Comparison of ENCODE assay signal across 11 cellular contexts in the genomic region with DNA sequence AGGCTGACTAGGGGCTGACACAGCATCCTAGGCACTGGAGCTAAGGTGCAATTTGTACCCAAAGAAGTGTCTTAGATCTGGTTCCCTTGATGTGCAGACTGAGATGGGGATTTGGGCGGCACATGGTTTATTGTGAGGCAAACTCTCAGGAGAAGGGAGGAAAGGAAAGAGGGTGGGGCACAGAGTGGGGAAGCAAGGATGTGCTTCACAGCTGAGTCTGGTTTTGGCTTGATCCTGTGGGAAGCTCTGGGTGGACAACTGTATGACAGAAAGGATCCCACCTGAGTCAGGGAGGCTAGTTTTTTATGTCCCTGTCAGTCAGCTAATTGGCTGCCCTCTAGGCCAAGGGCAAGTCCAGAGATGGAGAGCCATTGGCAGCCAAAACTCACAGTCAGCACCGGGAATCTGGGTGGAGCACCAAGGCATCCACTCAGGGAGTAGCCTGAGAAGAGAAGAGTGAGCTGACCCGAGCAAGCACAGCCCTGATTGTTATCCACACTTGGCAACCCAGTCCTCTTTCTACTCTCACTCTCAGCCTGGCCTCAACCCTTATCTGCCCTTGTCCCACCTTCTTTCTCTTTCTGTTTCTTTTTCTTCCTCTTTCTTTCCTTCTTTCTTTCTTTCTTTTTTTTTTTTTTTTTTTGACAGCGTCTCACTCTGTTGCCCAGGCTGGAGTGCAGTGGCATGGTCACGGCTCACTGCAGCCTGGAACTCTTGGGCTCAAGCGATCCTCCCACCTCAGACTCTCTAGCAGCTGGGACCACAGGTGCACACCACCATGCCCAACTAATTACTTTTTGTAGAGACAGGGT. TPM values are rescaled to one million over a fixed set of nuclear protein-coding genes. Genes with fewer than 3 reads are reported as not detected.
DNase-seq lines count a peak whose midpoint lies in the region; ATAC-seq and TF ChIP-seq lines count a peak whose summit lies in the region.
"Had no signal": no experiment of that assay in that cellular context is flagged by ENCODE, and none has a peak within 500 bp of the region (broad histone marks: within the 10 kb centered on the region; RNA-seq: fewer than 3 reads in every experiment).

No MANE protein-coding gene starts in this region.

- H3K36me3 Mint-ChIP-seq in activated CD8-positive, alpha-beta memory T cell treated with anti-CD3 and anti-CD28 coated beads, Interleukin-2, amount 10 ng/mL, durations not matched to agents 7 days and 5 days = no peaks in the 10 kb centered on the region

- WGBS in thyroid gland, 2 donors = 35 to 37% methylated on average over 5 to 6 of the region's 6 CpGs

- H3K4me1 ChIP-seq in left lung (peaks cover 4% of the 10 kb centered on the region in 2 donors), thyroid gland (peaks cover 53 to 62% of the 10 kb centered on the region in 2 donors)

- H3K27ac Mint-ChIP-seq in activated CD8-positive, alpha-beta memory T cell treated with anti-CD3 and anti-CD28 coated beads, Interleukin-2, amount 10 ng/mL, durations not matched to agents 7 days and 5 days = no peak overlapping the region

- no peak overlapping the region for H3K27ac ChIP-seq in left lung
- peak overlapping the region; percentile 86 to 90 (median 89) for H3K27ac ChIP-seq in thyroid gland

- H3K9me3 Mint-ChIP-seq in activated CD8-positive, alpha-beta memory T cell treated with anti-CD3 and anti-CD28 coated beads, Interleukin-2, amount 10 ng/mL, durations not matched to agents 7 days and 5 days (ENCODE audit: low read depth) = no peaks in the 10 kb centered on the region

- peak; percentile 33 for ATAC-seq in activated CD8-positive, alpha-beta memory T cell treated with anti-CD3 and anti-CD28 coated beads, Interleukin-2, amount 10 ng/mL, durations not matched to agents 7 days and 5 days
- ATAC-seq in left lung (peak; percentile 52), HG03280 (IDR thresholded peaks at IDR 0.05; ENCODE audit: unreplicated experiment) (no peak)

- CTCF ChIA-PET in activated CD8-positive, alpha-beta memory T cell treated with anti-CD3 and anti-CD28 coated beads, Interleukin-2, amount 10 ng/mL, durations not matched to agents 7 days and 5 days (lab: Charles Lee) = interaction anchor here (1.2 to 2.1 kb wide), 3 partner anchors 12 to 72 kb away, joined by 4 to 8 read pairs (median 6); a partner anchor contains a TSS

- no peak for DNase-seq in activated CD8-positive, alpha-beta memory T cell treated with anti-CD3 and anti-CD28 coated beads, Interleukin-2, amount 10 ng/mL, durations not matched to agents 7 days and 5 days
- no peak for DNase-seq in activated CD8-positive, alpha-beta memory T cell treated with anti-CD3 and anti-CD28 coated beads, Interleukin-2, amount 50 U/mL, for 4 hours
- DNase-seq in dedifferentiated amniotic fluid mesenchymal stem cell (ENCODE audit: extremely low spot score) (peak; percentile 25), left lung (no peak), thyroid gland (peak; percentile 73 to 83), hepatic stellate cell (ENCODE audit: low spot score) (no peak)
- DNase-seq in stimulated activated CD4-positive, alpha-beta T cell treated with anti-CD3 and anti-CD28 coated beads, Interleukin-4, amount 100 ng/mL, for 4 hours = no peak
- DNase-seq: activated CD4-positive, alpha-beta T cell treated with anti-CD3 and anti-CD28 coated beads for 1 hour; amygdala; nucleus accumbens had no signal

- no peaks in the 10 kb centered on the region for H3K36me3 ChIP-seq in left lung
- H3K36me3 ChIP-seq in thyroid gland = no peaks in the 10 kb centered on the region

- peaks cover 3% of the 10 kb centered on the region for H3K4me1 Mint-ChIP-seq in activated CD8-positive, alpha-beta memory T cell treated with anti-CD3 and anti-CD28 coated beads, Interleukin-2, amount 10 ng/mL, durations not matched to agents 7 days and 5 days

- TF ChIP-seq CTCF in left lung (IDR thresholded peaks at IDR 0.05) (no peak), thyroid gland (IDR thresholded peaks at IDR 0.05) (no peak)

- H3K27me3 Mint-ChIP-seq in activated CD8-positive, alpha-beta memory T cell treated with anti-CD3 and anti-CD28 coated beads, Interleukin-2, amount 10 ng/mL, durations not matched to agents 7 days and 5 days = peaks cover 21% of the 10 kb centered on the region

- TF ChIP-seq POLR2A in thyroid gland (IDR thresholded peaks at IDR 0.05) = peak in 1 of 2 donors; percentile 47

- H3K4me3 ChIP-seq in left lung = no peak overlapping the region
- no peak overlapping the region for H3K4me3 ChIP-seq in thyroid gland (replicated peaks in 1 of 3)

- intact Hi-C loops in left lung (cut with DNase I) = no loop called here
- intact Hi-C loops in thyroid gland (cut with DNase I) = no loop called here

- no peaks in the 10 kb centered on the region for H3K27me3 ChIP-seq in left lung
- H3K27me3 ChIP-seq in thyroid gland = no peaks in the 10 kb centered on the region

- H3K4me3 Mint-ChIP-seq in activated CD8-positive, alpha-beta memory T cell treated with anti-CD3 and anti-CD28 coated beads, Interleukin-2, amount 10 ng/mL, durations not matched to agents 7 days and 5 days = no peak overlapping the region

- no peaks in the 10 kb centered on the region for H3K9me3 ChIP-seq in left lung
- no peaks in the 10 kb centered on the region for H3K9me3 ChIP-seq in thyroid gland

RNA-seq across cellular contexts. Expression of a gene that starts 12.0 kb away (rescaled TPM):
- total RNA-seq in activated CD8-positive, alpha-beta memory T cell treated with anti-CD3 and anti-CD28 coated beads, Interleukin-2, amount 10 ng/mL, durations not matched to agents 7 days and 5 days = 1 to 10 TPM; 2.5 to 3.2 TPM
- total RNA-seq in left lung (10 to 100 TPM in 1 of 2 donors, 1 to 10 TPM in 1; 9.9 to 13.0 TPM), thyroid gland (10 to 100 TPM; 32.8 to 57.4 (median 48.9) TPM)

Comparison
In these comparisons a context has a peak if more than half of its experiments do, and no peak if none do; other contexts are left out.
1. DNase-seq: peak in dedifferentiated amniotic fluid mesenchymal stem cell (single experiment) and thyroid gland (2 of 2); none in activated CD8-positive, alpha-beta memory T cell treated with anti-CD3 and anti-CD28 coated beads, Interleukin-2, amount 10 ng/mL, durations not matched to agents 7 days and 5 days (single experiment), activated CD8-positive, alpha-beta memory T cell treated with anti-CD3 and anti-CD28 coated beads, Interleukin-2, amount 50 U/mL, for 4 hours (single experiment), left lung (0 of 2), hepatic stellate cell (single experiment) and stimulated activated CD4-positive, alpha-beta T cell treated with anti-CD3 and anti-CD28 coated beads, Interleukin-4, amount 100 ng/mL, for 4 hours (0 of 2).
2. H3K27ac ChIP-seq: peak in thyroid gland (3 of 3); none in left lung (0 of 2).